Comparison of ENCODE assay signal across 29 cellular contexts in the genomic region with DNA sequence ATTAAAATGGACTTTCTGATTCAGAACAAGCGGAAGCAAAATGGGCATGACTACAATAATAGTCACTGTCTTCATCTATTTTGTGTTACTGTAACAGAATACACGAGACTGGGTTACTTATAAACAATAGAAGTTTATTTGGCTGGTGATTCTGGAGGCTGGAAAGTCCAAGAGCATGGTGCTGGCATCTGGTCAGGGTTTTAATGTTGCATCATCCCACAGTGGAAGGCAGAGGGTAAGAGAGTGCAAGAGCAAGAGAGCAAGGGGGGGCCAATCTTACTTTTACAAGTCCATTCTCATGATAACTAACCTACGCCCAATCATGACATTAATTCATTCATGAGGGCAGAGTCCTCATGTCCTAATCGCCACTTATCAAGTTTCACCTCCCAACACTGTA.
A peak's percentile ranks its signal among the peaks of the same experiment; 100 is the strongest.
DNase-seq lines count a peak whose midpoint lies in the region; ATAC-seq, FAIRE-seq and TF ChIP-seq lines count a peak whose summit lies in the region.
"Had no signal": no experiment of that assay in that cellular context is flagged by ENCODE, and none has a peak within 500 bp of the region (broad histone marks: within the 10 kb centered on the region; RNA-seq: fewer than 3 reads in every experiment).

No MANE protein-coding gene starts in this region.

- H3K27ac ChIP-seq in HepG2 (ENCODE audit: extremely low read length, insufficient read depth, low read length) = no peak overlapping the region
- H3K27ac ChIP-seq in right lobe of liver = no peak overlapping the region
- H3K27ac ChIP-seq: 22Rv1; A549; BLaER1; BLaER1 treated with 17β-estradiol and CSF1 and Interleukin-3, amounts not matched to agents 10 nM and 100 nM; C4-2B had no signal

- H3K9me3 ChIP-seq in HepG2 (ENCODE audit: low read length) = peaks cover 15% of the 10 kb centered on the region
- H3K9me3 ChIP-seq in right lobe of liver = peaks cover 0 to 2% (median 0%) of the 10 kb centered on the region in 4 donors
- H3K9me3 ChIP-seq: A549, BE2C, BLaER1, Caco-2 had no signal

- BruUV-seq in HepG2 (replicated peaks; lab: Mats Ljungman, UMichigan) = no TSS peak

- no peaks in the 10 kb centered on the region for H4K20me1 ChIP-seq in HepG2 (ENCODE audit: insufficient read depth, low read length)
- H4K20me1 ChIP-seq: BLaER1; BLaER1 treated with 17β-estradiol and CSF1 and Interleukin-3, amounts not matched to agents 10 nM and 100 nM had no signal

- no peaks in the 10 kb centered on the region for H3K79me2 ChIP-seq in HepG2 (ENCODE audit: insufficient read depth, low read length)

- H3K27me3 ChIP-seq in HepG2 (ENCODE audit: control insufficient read depth in 1 of 2, insufficient read depth in 2 of 2, low read length in 2 of 2) (no peaks in the 10 kb centered on the region), right lobe of liver (no peaks in the 10 kb centered on the region)
- H3K27me3 ChIP-seq: BE2C; BLaER1; BLaER1 treated with 17β-estradiol and CSF1 and Interleukin-3, amounts not matched to agents 10 nM and 100 nM had no signal

- H2AFZ ChIP-seq in HepG2 (ENCODE audit: low read length) = no peak overlapping the region

- ATAC-seq in HepG2 (no peak), right lobe of liver (no peak)
- ATAC-seq: A549; CD8-positive, alpha-beta T cell had no signal

- TF ChIP-seq POLR2A in HepG2 (IDR thresholded peaks at IDR 0.05; ENCODE audit: insufficient read depth in 1 of 2, low read depth in 2 of 2, low read length in 2 of 2) (no peak), right lobe of liver (IDR thresholded peaks at IDR 0.05) (no peak)

- no peak for TF ChIP-seq EP300 in HepG2 (IDR thresholded peaks at IDR 0.05; ENCODE audit: low read depth in 2 of 2, low read length in 2 of 2)
- no peak for TF ChIP-seq EP300 in HepG2 (CRISPR knock-in tag; IDR thresholded peaks at IDR 0.05; ENCODE audit: borderline replicate concordance)

- CTCF ChIA-PET in HepG2 (lab: Yijun Ruan, JAX; ENCODE audit: low intra/inter-chr PET ratio, low total read pairs) = no interaction called here

- intact Hi-C loops in HepG2 (cut with micrococcal nuclease; ENCODE audit: unreplicated experiment) = no loop called here
- intact Hi-C loops in right lobe of liver (cut with DNase I) = no loop called here

- no peak for FAIRE-seq in HepG2 (lab: Jason Lieb, UNC)
- FAIRE-seq: A204.1, A549, D721Med had no signal

- H3K9ac ChIP-seq in HepG2 (ENCODE audit: insufficient read depth, low read depth, low read length) = no peak overlapping the region
- H3K9ac ChIP-seq: BLaER1; BLaER1 treated with 17β-estradiol and CSF1 and Interleukin-3, amounts not matched to agents 10 nM and 100 nM had no signal

- POLR2A ChIA-PET in HepG2 (lab: Yijun Ruan, JAX) = no interaction called here

- H3K36me3 ChIP-seq in HepG2 (replicated peaks in 1 of 2; ENCODE audit: control insufficient read depth in 1 of 2, insufficient read depth in 2 of 2, low read length in 2 of 2) (no peaks in the 10 kb centered on the region), right lobe of liver (no peaks in the 10 kb centered on the region)
- H3K36me3 ChIP-seq: BE2C; BLaER1; BLaER1 treated with 17β-estradiol and CSF1 and Interleukin-3, amounts not matched to agents 10 nM and 100 nM had no signal

- 17% methylated on average over 4 of the region's 4 CpGs for WGBS in HepG2 (ENCODE audit: low lambda C conversion rate)
- WGBS in right lobe of liver (ENCODE audit: insufficient coverage, low coverage, low lambda C conversion rate, missing lambda C conversion rate) = 42% methylated on average over 4 of the region's 4 CpGs

- H3K4me2 ChIP-seq in HepG2 (ENCODE audit: low read depth, low read length) = no peak overlapping the region
- H3K4me2 ChIP-seq: A549; BLaER1; BLaER1 treated with 17β-estradiol and CSF1 and Interleukin-3, amounts not matched to agents 10 nM and 100 nM had no signal

- H3K4me3 ChIP-seq in HepG2 (replicated peaks in 1 of 3; ENCODE audit: insufficient read depth in 1 of 3, low read depth in 2 of 3, low read length in 3 of 3) (no peak overlapping the region), right lobe of liver (no peak overlapping the region)
- H3K4me3 ChIP-seq: A549; BLaER1; BLaER1 treated with 17β-estradiol and CSF1 and Interleukin-3, amounts not matched to agents 10 nM and 100 nM had no signal

- in situ Hi-C loops in HepG2 (cut with HindIII; ENCODE audit: extremely low pct_ligation_motif_present, low pct_unique_long_range_greater_than_20kb) = no loop called here

- TF ChIP-seq CTCF in HepG2 (CRISPR knock-in tag; IDR thresholded peaks at IDR 0.05) = no peak
- TF ChIP-seq CTCF in right lobe of liver (IDR thresholded peaks at IDR 0.05) = no peak

- no peak for TF ChIP-seq RAD21 in HepG2 (CRISPR knock-in tag; IDR thresholded peaks at IDR 0.05)

- H3K4me1 ChIP-seq in HepG2 (ENCODE audit: insufficient read depth, low read length) = no peaks in the 10 kb centered on the region
- H3K4me1 ChIP-seq in right lobe of liver = no peaks in the 10 kb centered on the region
- H3K4me1 ChIP-seq: A549, BLaER1, Caco-2 had no signal

- DNase-seq in HepG2 (ENCODE audit: low spot score) = no peak
- no peak for DNase-seq in right lobe of liver
- DNase-seq: 8988T; ACHN; AML-193; BE2C; C1 segment of cervical spinal cord; Caco-2; Calu3; CD4-positive, alpha-beta memory T cell; CD4-positive, alpha-beta T cell; CD4-positive, CD25-positive, alpha-beta regulatory T cell; CD8-positive, alpha-beta memory T cell; CD8-positive, alpha-beta T cell; COR-L47; DMS 273 treated with DMSO at 0.1 percent for 48 hours; DMS153; DMS53; DMS79; DMS79 treated with DMSO at 0.1 percent for 48 hours; DND-41; EL had no signal

TF ChIP-seq in HepG2, 621 proteins besides CTCF, POLR2A, EP300 and RAD21:
- TF ChIP-seq, protein P1, sequence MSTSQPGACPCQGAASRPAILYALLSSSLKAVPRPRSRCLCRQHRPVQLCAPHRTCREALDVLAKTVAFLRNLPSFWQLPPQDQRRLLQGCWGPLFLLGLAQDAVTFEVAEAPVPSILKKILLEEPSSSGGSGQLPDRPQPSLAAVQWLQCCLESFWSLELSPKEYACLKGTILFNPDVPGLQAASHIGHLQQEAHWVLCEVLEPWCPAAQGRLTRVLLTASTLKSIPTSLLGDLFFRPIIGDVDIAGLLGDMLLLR (CRISPR knock-in tag; IDR thresholded peaks at IDR 0.05) = no peak
- TF ChIP-seq ZNF564 (CRISPR knock-in tag; IDR thresholded peaks at IDR 0.05) (peak; percentile 99), ZNF652 (CRISPR knock-in tag; IDR thresholded peaks at IDR 0.05; ENCODE audit: borderline replicate concordance, low read depth) (no peak), ZMYM2 (CRISPR knock-in tag; IDR thresholded peaks at IDR 0.05) (no peak), CEBPB (IDR thresholded peaks at IDR 0.05; ENCODE audit: borderline replicate concordance, low read depth, low read length) (0 out of 2 replicates have a peak, but pooled peaks have one; percentile 11)
- TF ChIP-seq, protein P2, sequence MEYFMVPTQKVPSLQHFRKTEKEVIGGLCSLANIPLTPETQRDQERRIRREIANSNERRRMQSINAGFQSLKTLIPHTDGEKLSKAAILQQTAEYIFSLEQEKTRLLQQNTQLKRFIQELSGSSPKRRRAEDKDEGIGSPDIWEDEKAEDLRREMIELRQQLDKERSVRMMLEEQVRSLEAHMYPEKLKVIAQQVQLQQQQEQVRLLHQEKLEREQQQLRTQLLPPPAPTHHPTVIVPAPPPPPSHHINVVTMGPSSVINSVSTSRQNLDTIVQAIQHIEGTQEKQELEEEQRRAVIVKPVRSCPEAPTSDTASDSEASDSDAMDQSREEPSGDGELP (IDR thresholded peaks at IDR 0.05; ENCODE audit: borderline replicate concordance, low read depth) = no peak
- TF ChIP-seq, protein P3, sequence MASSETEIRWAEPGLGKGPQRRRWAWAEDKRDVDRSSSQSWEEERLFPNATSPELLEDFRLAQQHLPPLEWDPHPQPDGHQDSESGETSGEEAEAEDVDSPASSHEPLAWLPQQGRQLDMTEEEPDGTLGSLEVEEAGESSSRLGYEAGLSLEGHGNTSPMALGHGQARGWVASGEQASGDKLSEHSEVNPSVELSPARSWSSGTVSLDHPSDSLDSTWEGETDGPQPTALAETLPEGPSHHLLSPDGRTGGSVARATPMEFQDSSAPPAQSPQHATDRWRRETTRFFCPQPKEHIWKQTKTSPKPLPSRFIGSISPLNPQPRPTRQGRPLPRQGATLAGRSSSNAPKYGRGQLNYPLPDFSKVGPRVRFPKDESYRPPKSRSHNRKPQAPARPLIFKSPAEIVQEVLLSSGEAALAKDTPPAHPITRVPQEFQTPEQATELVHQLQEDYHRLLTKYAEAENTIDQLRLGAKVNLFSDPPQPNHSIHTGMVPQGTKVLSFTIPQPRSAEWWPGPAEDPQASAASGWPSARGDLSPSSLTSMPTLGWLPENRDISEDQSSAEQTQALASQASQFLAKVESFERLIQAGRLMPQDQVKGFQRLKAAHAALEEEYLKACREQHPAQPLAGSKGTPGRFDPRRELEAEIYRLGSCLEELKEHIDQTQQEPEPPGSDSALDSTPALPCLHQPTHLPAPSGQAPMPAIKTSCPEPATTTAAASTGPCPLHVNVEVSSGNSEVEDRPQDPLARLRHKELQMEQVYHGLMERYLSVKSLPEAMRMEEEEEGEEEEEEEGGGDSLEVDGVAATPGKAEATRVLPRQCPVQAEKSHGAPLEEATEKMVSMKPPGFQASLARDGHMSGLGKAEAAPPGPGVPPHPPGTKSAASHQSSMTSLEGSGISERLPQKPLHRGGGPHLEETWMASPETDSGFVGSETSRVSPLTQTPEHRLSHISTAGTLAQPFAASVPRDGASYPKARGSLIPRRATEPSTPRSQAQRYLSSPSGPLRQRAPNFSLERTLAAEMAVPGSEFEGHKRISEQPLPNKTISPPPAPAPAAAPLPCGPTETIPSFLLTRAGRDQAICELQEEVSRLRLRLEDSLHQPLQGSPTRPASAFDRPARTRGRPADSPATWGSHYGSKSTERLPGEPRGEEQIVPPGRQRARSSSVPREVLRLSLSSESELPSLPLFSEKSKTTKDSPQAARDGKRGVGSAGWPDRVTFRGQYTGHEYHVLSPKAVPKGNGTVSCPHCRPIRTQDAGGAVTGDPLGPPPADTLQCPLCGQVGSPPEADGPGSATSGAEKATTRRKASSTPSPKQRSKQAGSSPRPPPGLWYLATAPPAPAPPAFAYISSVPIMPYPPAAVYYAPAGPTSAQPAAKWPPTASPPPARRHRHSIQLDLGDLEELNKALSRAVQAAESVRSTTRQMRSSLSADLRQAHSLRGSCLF (CRISPR knock-in tag; IDR thresholded peaks at IDR 0.05; ENCODE audit: borderline replicate concordance) = no peak
